ENCODE assay signal across 16 cellular contexts in genomic region chr6:84123186-84123585, GRCh38.
"Had no signal": no experiment of that assay in that cellular context is flagged by ENCODE, and none has a peak within 500 bp of the region (broad histone marks: within the 10 kb centered on the region; RNA-seq: fewer than 3 reads in every experiment).

No MANE protein-coding gene starts in this region.

- DNase-seq: activated CD4-positive, alpha-beta T cell treated with anti-CD3 and anti-CD28 coated beads, Interleukin-2, amount 50 U/mL, for 1 hour; activated CD8-positive, alpha-beta memory T cell treated with anti-CD3 and anti-CD28 coated beads for 24 hours; activated naive CD4-positive, alpha-beta T cell; activated naive CD8-positive, alpha-beta T cell treated with anti-CD3 and anti-CD28 coated beads, Interleukin-2, amount 10 ng/mL, durations not matched to agents 7 days and 5 days; cerebellar nuclear complex; effector CD8-positive, alpha-beta T cell; foreskin fibroblast; mesendoderm; right cardiac atrium; stimulated activated CD4-positive, alpha-beta T cell treated with anti-CD3 and anti-CD28 coated beads, Interleukin-15, amount 100 ng/mL, for 24 hours; stimulated activated CD4-positive, alpha-beta T cell treated with anti-CD3 and anti-CD28 coated beads, Interleukin-4, amount 100 ng/mL, for 1 hour; stimulated activated naive CD4-positive, alpha-beta T cell treated with Interleukin-2 at 50 U/mL for 16 hours; transverse colon had no signal

- H3K9me3 Mint-ChIP-seq: activated naive CD8-positive, alpha-beta T cell treated with anti-CD3 and anti-CD28 coated beads, Interleukin-2, amount 10 ng/mL, durations not matched to agents 7 days and 5 days; natural killer cell treated with Interleukin-12 subunit alpha and Interleukin-12 subunit beta and Interleukin-15 and Interleukin-18, amount 100 ng/mL, for 72 hours had no signal

- H3K27me3 Mint-ChIP-seq: activated naive CD8-positive, alpha-beta T cell treated with anti-CD3 and anti-CD28 coated beads, Interleukin-2, amount 10 ng/mL, durations not matched to agents 7 days and 5 days; natural killer cell treated with Interleukin-12 subunit alpha and Interleukin-12 subunit beta and Interleukin-15 and Interleukin-18, amount 100 ng/mL, for 72 hours; progenitor cell of endocrine pancreas had no signal

- H3K4me1 Mint-ChIP-seq: activated naive CD8-positive, alpha-beta T cell treated with anti-CD3 and anti-CD28 coated beads, Interleukin-2, amount 10 ng/mL, durations not matched to agents 7 days and 5 days had no signal

- H3K4me3 Mint-ChIP-seq: activated naive CD8-positive, alpha-beta T cell treated with anti-CD3 and anti-CD28 coated beads, Interleukin-2, amount 10 ng/mL, durations not matched to agents 7 days and 5 days; natural killer cell treated with Interleukin-12 subunit alpha and Interleukin-12 subunit beta and Interleukin-15 and Interleukin-18, amount 100 ng/mL, for 72 hours had no signal

- H3K27ac Mint-ChIP-seq: activated naive CD8-positive, alpha-beta T cell treated with anti-CD3 and anti-CD28 coated beads, Interleukin-2, amount 10 ng/mL, durations not matched to agents 7 days and 5 days; natural killer cell treated with Interleukin-12 subunit alpha and Interleukin-12 subunit beta and Interleukin-15 and Interleukin-18, amount 100 ng/mL, for 72 hours; progenitor cell of endocrine pancreas had no signal

- ATAC-seq: activated CD4-positive, CD25-positive, alpha-beta regulatory T cell treated with anti-CD3 and anti-CD28 coated beads, Interleukin-2, amount 50 U/mL, for 24 hours; natural killer cell treated with Interleukin-12 subunit alpha and Interleukin-12 subunit beta and Interleukin-15 and Interleukin-18, amount 100 ng/mL, for 72 hours; right cardiac atrium had no signal
